Comparison of ENCODE assay signal across 12 cellular contexts in the genomic region with DNA sequence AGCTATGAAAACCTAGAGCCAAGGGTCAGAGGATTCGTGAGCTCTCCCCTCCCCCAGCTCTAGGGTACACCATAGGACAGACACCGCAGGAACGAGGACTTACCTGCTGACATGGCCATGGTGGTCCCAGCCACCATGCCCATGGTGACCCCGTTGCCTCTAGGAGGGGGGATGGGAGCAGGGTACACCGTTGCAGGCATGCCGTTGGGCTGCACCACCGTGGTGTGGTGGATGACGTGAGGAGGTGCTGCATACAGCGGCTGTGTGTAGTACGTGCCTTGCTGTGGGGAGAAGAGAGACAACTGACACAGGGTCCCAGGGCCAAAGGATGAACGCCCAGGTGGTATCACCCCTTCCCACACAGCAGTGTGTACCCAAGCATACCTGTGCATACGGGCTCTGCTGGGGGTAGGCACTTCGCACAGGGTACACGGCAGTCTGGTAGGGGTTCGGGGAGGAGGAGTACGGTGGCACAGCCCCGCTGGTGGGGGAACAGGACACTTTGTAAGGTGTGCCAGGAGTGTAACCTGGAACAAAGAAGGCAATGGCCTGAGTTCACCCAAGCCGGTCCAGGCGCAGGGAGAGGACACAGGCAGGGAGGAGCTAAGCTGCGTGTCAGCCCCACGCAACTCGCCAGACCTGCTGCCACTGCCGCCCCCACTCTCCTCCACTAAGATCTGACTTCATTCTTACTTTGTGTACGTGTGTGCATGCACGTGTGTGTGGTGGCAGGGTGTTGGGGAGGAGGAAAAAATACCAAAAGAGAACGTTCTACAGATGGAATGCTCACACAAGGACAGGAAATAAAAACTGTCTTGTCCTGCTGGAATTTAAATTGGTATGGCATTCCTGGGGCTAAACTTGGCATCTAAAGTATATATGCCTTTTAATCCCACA. TPM values are rescaled to one million over a fixed set of nuclear protein-coding genes. Genes with fewer than 3 reads are reported as not detected.
DNase-seq lines count a peak whose midpoint lies in the region; ATAC-seq, FAIRE-seq and TF ChIP-seq lines count a peak whose summit lies in the region.
"Had no signal": no experiment of that assay in that cellular context is flagged by ENCODE, and none has a peak within 500 bp of the region (broad histone marks: within the 10 kb centered on the region; RNA-seq: fewer than 3 reads in every experiment).

No MANE protein-coding gene starts in this region.

- H3K27ac Mint-ChIP-seq in astrocyte (ENCODE audit: unreplicated experiment) (no peak overlapping the region), Calu3 (ENCODE audit: unreplicated experiment) (no peak overlapping the region)
- H3K27ac Mint-ChIP-seq: activated CD4-positive, alpha-beta memory T cell treated with anti-CD3 and anti-CD28 coated beads for 36 hours had no signal

- peaks cover 97% of the 10 kb centered on the region for H4K20me1 ChIP-seq in astrocyte (ENCODE audit: insufficient read depth, low read length)

- intact Hi-C loops in Calu3 (cut with micrococcal nuclease; ENCODE audit: unreplicated experiment) = no loop called here

- no peaks in the 10 kb centered on the region for H3K27me3 Mint-ChIP-seq in astrocyte (ENCODE audit: low read depth, unreplicated experiment)
- no peaks in the 10 kb centered on the region for H3K27me3 Mint-ChIP-seq in Calu3 (ENCODE audit: unreplicated experiment)
- H3K27me3 Mint-ChIP-seq: activated CD4-positive, alpha-beta memory T cell treated with anti-CD3 and anti-CD28 coated beads for 36 hours had no signal

- peaks cover 92% of the 10 kb centered on the region for H3K79me2 ChIP-seq in astrocyte (ENCODE audit: insufficient read depth, low read length)

- ATAC-seq in gastroesophageal sphincter (peak; percentile 64), HG02798 (IDR thresholded peaks at IDR 0.05; ENCODE audit: poor library complexity, unreplicated experiment) (no peak), foreskin keratinocyte (no peak)

- TF ChIP-seq EP300 in gastroesophageal sphincter (IDR thresholded peaks at IDR 0.05) = no peak

- H3K27ac ChIP-seq in astrocyte (ENCODE audit: low read depth, low read length) (peak overlapping the region; percentile 61), gastroesophageal sphincter (peak overlapping the region in 3 of 4 donors; percentile 37 to 76 (median 48)), skeletal muscle tissue (ENCODE audit: low read depth, low read length) (peak overlapping the region; percentile 57), foreskin keratinocyte (no peak overlapping the region)
- H3K27ac ChIP-seq: ascending aorta had no signal

- H3K4me2 ChIP-seq in astrocyte (ENCODE audit: low read length) = peak overlapping the region; percentile 36

- H3K36me3 ChIP-seq in astrocyte (ENCODE audit: insufficient read depth, low read length) (peaks cover 34% of the 10 kb centered on the region), gastroesophageal sphincter (peaks cover 0 to 75% of the 10 kb centered on the region in 2 donors), skeletal muscle tissue (ENCODE audit: control insufficient read depth in 3 of 3, insufficient read depth in 3 of 3, low read length in 3 of 3) (peaks cover 35 to 44% (median 39%) of the 10 kb centered on the region in 3 donors)

- H3K9me3 ChIP-seq in astrocyte (ENCODE audit: insufficient read depth, low read depth, low read length) (no peaks in the 10 kb centered on the region), gastroesophageal sphincter (no peaks in the 10 kb centered on the region), skeletal muscle tissue (ENCODE audit: control insufficient read depth in 3 of 3, low read length in 3 of 3) (no peaks in the 10 kb centered on the region)
- H3K9me3 ChIP-seq: ascending aorta had no signal

- H3K4me3 ChIP-seq in astrocyte (ENCODE audit: insufficient read depth, low read depth, low read length) = no peak overlapping the region
- no peak overlapping the region for H3K4me3 ChIP-seq in gastroesophageal sphincter
- H3K4me3 ChIP-seq in skeletal muscle tissue (ENCODE audit: low read length in 3 of 3) = peak overlapping the region in 2 of 3 donors; percentile 7 to 37
- H3K4me3 ChIP-seq: ascending aorta had no signal

- TF ChIP-seq CTCF in astrocyte (IDR thresholded peaks at IDR 0.05; ENCODE audit: insufficient read depth, low read depth, low read length) = no peak
- no peak for TF ChIP-seq CTCF in gastroesophageal sphincter (IDR thresholded peaks at IDR 0.05)
- TF ChIP-seq CTCF in Calu3 (IDR thresholded peaks at IDR 0.05; ENCODE audit: unreplicated experiment) = no peak
- TF ChIP-seq CTCF in foreskin keratinocyte (conservative IDR thresholded peaks at IDR 0.05) = no peak

- H3K9me3 Mint-ChIP-seq in astrocyte (ENCODE audit: unreplicated experiment) (no peaks in the 10 kb centered on the region), Calu3 (ENCODE audit: low read depth, unreplicated experiment) (no peaks in the 10 kb centered on the region)
- H3K9me3 Mint-ChIP-seq: activated CD4-positive, alpha-beta memory T cell treated with anti-CD3 and anti-CD28 coated beads for 36 hours had no signal

- H3K4me1 Mint-ChIP-seq in astrocyte (ENCODE audit: low read depth, unreplicated experiment) = peaks cover 22% of the 10 kb centered on the region
- H3K4me1 Mint-ChIP-seq in Calu3 (ENCODE audit: low read depth, unreplicated experiment) = no peaks in the 10 kb centered on the region

- H3K27me3 ChIP-seq in astrocyte (ENCODE audit: insufficient read depth, low read length) (no peaks in the 10 kb centered on the region), gastroesophageal sphincter (no peaks in the 10 kb centered on the region), skeletal muscle tissue (ENCODE audit: control insufficient read depth in 3 of 3, insufficient read depth in 3 of 3, low read length in 3 of 3) (no peaks in the 10 kb centered on the region), foreskin keratinocyte (no peaks in the 10 kb centered on the region)
- H3K27me3 ChIP-seq: ascending aorta had no signal

- CTCF ChIA-PET in Calu3 (lab: Charles Lee) = no interaction called here

- peaks cover 23% of the 10 kb centered on the region for H3K36me3 Mint-ChIP-seq in astrocyte (ENCODE audit: low read depth, unreplicated experiment)
- peaks cover 63% of the 10 kb centered on the region for H3K36me3 Mint-ChIP-seq in Calu3 (ENCODE audit: insufficient read depth, unreplicated experiment)

- no TSS peak for BruUV-seq in Calu3 (replicated peaks; lab: Mats Ljungman, UMichigan)

- H3K4me1 ChIP-seq in astrocyte (ENCODE audit: insufficient read depth, low read length) (peaks cover 14% of the 10 kb centered on the region), gastroesophageal sphincter (peaks cover 0 to 45% (median 5%) of the 10 kb centered on the region in 3 donors), skeletal muscle tissue (ENCODE audit: control insufficient read depth in 3 of 3, insufficient read depth in 3 of 3, low read length in 3 of 3) (peaks cover 34 to 39% (median 35%) of the 10 kb centered on the region in 3 donors), foreskin keratinocyte (no peaks in the 10 kb centered on the region)

- WGBS in gastroesophageal sphincter (ENCODE audit: low coverage in 1 of 2), 2 donors = 67 to 69% methylated on average over 8 to 17 of the region's 26 CpGs

- DNase-seq in GM03348 (ENCODE audit: low spot score) (peak; percentile 83), astrocyte (ENCODE audit: low read depth) (peak; percentile 65), Calu3 (no peak), foreskin keratinocyte (no peak), HTR-8/SVneo (ENCODE audit: insufficient read length, low spot score) (no peak)
- DNase-seq: activated CD4-positive, alpha-beta memory T cell treated with anti-CD3 and anti-CD28 coated beads for 36 hours; NCI-H1930; T-helper 1 cell had no signal

- H3K9ac ChIP-seq in astrocyte (ENCODE audit: low read length) (peak overlapping the region; percentile 51), skeletal muscle tissue (ENCODE audit: low read depth in 1 of 3, low read length in 3 of 3) (peak overlapping the region in 1 of 3 donors; percentile 72)

- no peak overlapping the region for H2AFZ ChIP-seq in astrocyte (ENCODE audit: low read depth, low read length)

- FAIRE-seq in astrocyte (lab: Jason Lieb, UNC) = peak; percentile 77
- FAIRE-seq in HTR-8/SVneo (lab: Jason Lieb, UNC) = no peak

- no peak for TF ChIP-seq POLR2A in gastroesophageal sphincter (IDR thresholded peaks at IDR 0.05)

- H3K4me3 Mint-ChIP-seq in astrocyte (ENCODE audit: unreplicated experiment) (no peak overlapping the region), Calu3 (ENCODE audit: low read depth, unreplicated experiment) (no peak overlapping the region)
- H3K4me3 Mint-ChIP-seq: activated CD4-positive, alpha-beta memory T cell treated with anti-CD3 and anti-CD28 coated beads for 36 hours had no signal

RNA-seq across cellular contexts. Expression of a gene that starts 37.8 kb away (rescaled TPM):
- total RNA-seq in astrocyte (111 and 117 TPM in 2 replicates), gastroesophageal sphincter (100 to 1,000 TPM; 184 to 244 (median 198) TPM), skeletal muscle tissue (57.4 TPM), Calu3 (2022) (89.7 and 111 TPM in 2 replicates), foreskin keratinocyte (66.4 and 67.1 TPM in 2 replicates)
- 23.8 and 26.6 TPM in 2 replicates for polyA plus RNA-seq in foreskin keratinocyte

RNA-seq across cellular contexts. Expression of a gene that starts 49.7 kb away (rescaled TPM):
- total RNA-seq in astrocyte (92.2 and 100 TPM in 2 replicates), gastroesophageal sphincter (10 to 100 TPM; 38.1 to 58.7 (median 49.0) TPM), skeletal muscle tissue (46.4 TPM), Calu3 (2022) (112 and 113 TPM in 2 replicates), foreskin keratinocyte (60.1 and 65.6 TPM in 2 replicates)
- polyA plus RNA-seq in foreskin keratinocyte = 29.5 and 31.1 TPM in 2 replicates

Comparison
In these comparisons a context has a peak if more than half of its experiments do, and no peak if none do; other contexts are left out.
1. DNase-seq: peak in GM03348 (single experiment) and astrocyte (single experiment); none in Calu3 (single experiment), foreskin keratinocyte (0 of 2) and HTR-8/SVneo (single experiment).
2. H3K4me3 ChIP-seq: peak in skeletal muscle tissue (2 of 3); none in astrocyte (single experiment) and gastroesophageal sphincter (0 of 2).